16 cellular contexts compared by ENCODE assay signal in the genomic region with DNA sequence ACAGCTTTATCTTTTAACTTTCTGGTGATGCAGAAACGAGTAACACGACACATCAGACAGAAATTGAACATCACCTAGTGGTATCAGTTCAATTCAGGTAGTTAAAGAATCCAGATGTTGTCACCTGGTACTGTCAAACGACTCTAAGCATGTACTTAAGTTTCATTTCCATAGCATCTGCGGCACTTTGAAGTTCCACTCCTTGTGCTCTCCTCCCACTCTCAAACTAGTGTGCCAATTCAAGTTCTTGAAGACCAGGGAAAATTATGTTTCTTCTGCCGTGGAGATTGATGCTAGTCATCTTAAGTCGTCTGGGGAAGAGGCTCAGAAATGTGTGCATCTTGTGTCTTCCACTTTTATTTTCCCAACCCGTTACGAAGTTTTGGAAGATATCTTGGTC. TPM values are rescaled to one million over a fixed set of nuclear protein-coding genes. Genes with fewer than 3 reads are reported as not detected.
DNase-seq lines count a peak whose midpoint lies in the region; ATAC-seq and TF ChIP-seq lines count a peak whose summit lies in the region.
"Had no signal": no experiment of that assay in that cellular context is flagged by ENCODE, and none has a peak within 500 bp of the region (broad histone marks: within the 10 kb centered on the region; RNA-seq: fewer than 3 reads in every experiment).

No MANE protein-coding gene starts in this region.

- no peaks in the 10 kb centered on the region for H4K20me1 ChIP-seq in smooth muscle cell (ENCODE audit: low read depth)

- H3K4me3 ChIP-seq in HUES48 (ENCODE audit: low read depth, low read length) (peak overlapping the region; percentile 82), breast epithelium (peak overlapping the region in 2 of 3 donors; percentile 54 to 60), iPS-11a (ENCODE audit: low read depth, low read length) (peak overlapping the region; percentile 67), smooth muscle cell (peak overlapping the region; percentile 73), lower lobe of right lung (no peak overlapping the region), tibial nerve (peak overlapping the region in 1 of 4 donors; percentile 36)
- H3K4me3 ChIP-seq: colonic mucosa had no signal

- peaks cover 42% of the 10 kb centered on the region for H3K79me2 ChIP-seq in smooth muscle cell (ENCODE audit: low read depth)

- peak overlapping the region; percentile 87 for H2AFZ ChIP-seq in smooth muscle cell (ENCODE audit: low read depth)

- 39% methylated on average over 8 of the region's 8 CpGs for WGBS in smooth muscle cell (ENCODE audit: low lambda C conversion rate)
- 43 to 50% methylated on average over 8 of the region's 8 CpGs for WGBS in tibial nerve, 2 donors

- H3K27me3 ChIP-seq in HUES48 (ENCODE audit: control insufficient read depth, insufficient read depth, low read length) (peaks cover 21% of the 10 kb centered on the region), breast epithelium (peaks cover 0 to 64% of the 10 kb centered on the region in 2 donors), smooth muscle cell (ENCODE audit: low read depth) (no peaks in the 10 kb centered on the region), lower lobe of right lung (ENCODE audit: low read depth) (no peaks in the 10 kb centered on the region), tibial nerve (peaks cover 0 to 35% of the 10 kb centered on the region in 2 donors)

- no peaks in the 10 kb centered on the region for H3K36me3 ChIP-seq in HUES48 (ENCODE audit: control insufficient read depth, insufficient read depth, low read length)
- H3K36me3 ChIP-seq in breast epithelium: no peaks in the 10 kb centered on the region
- H3K36me3 ChIP-seq in smooth muscle cell (ENCODE audit: low read depth): no peaks in the 10 kb centered on the region
- H3K36me3 ChIP-seq in lower lobe of right lung: no peaks in the 10 kb centered on the region
- H3K36me3 ChIP-seq in tibial nerve: no peaks in the 10 kb centered on the region
- H3K36me3 ChIP-seq: colonic mucosa had no signal

- H3K4me1 ChIP-seq in HUES48 (ENCODE audit: control insufficient read depth, insufficient read depth, low read length): peaks cover 31% of the 10 kb centered on the region
- no peaks in the 10 kb centered on the region for H3K4me1 ChIP-seq in breast epithelium
- peaks cover 21% of the 10 kb centered on the region for H3K4me1 ChIP-seq in smooth muscle cell (ENCODE audit: low read depth)
- H3K4me1 ChIP-seq in lower lobe of right lung: no peaks in the 10 kb centered on the region
- H3K4me1 ChIP-seq in tibial nerve: no peaks in the 10 kb centered on the region
- H3K4me1 ChIP-seq: colonic mucosa had no signal

- H3K27ac ChIP-seq in HUES48 (ENCODE audit: low read depth, low read length): no peak overlapping the region
- no peak overlapping the region for H3K27ac ChIP-seq in breast epithelium
- no peak overlapping the region for H3K27ac ChIP-seq in smooth muscle cell (ENCODE audit: low read depth)
- H3K27ac ChIP-seq in lower lobe of right lung: no peak overlapping the region
- no peak overlapping the region for H3K27ac ChIP-seq in tibial nerve
- H3K27ac ChIP-seq: colonic mucosa, KMS-11 had no signal

- H3K9me3 ChIP-seq in HUES48 (ENCODE audit: control insufficient read depth, insufficient read depth, low read length) (no peaks in the 10 kb centered on the region), breast epithelium (no peaks in the 10 kb centered on the region), smooth muscle cell (replicated peaks; ENCODE audit: low read depth) (no peaks in the 10 kb centered on the region), lower lobe of right lung (no peaks in the 10 kb centered on the region), tibial nerve (no peaks in the 10 kb centered on the region)
- H3K9me3 ChIP-seq: colonic mucosa had no signal

- peak overlapping the region; percentile 85 for H3K4me2 ChIP-seq in smooth muscle cell
- H3K4me2 ChIP-seq: KMS-11 had no signal

- no peak for TF ChIP-seq CTCF in breast epithelium (IDR thresholded peaks at IDR 0.05)
- no peak for TF ChIP-seq CTCF in smooth muscle cell (IDR thresholded peaks at IDR 0.05; ENCODE audit: borderline replicate concordance, insufficient read depth, poor library complexity, severe bottlenecking)
- TF ChIP-seq CTCF in lower lobe of right lung (IDR thresholded peaks at IDR 0.05): no peak
- TF ChIP-seq CTCF in tibial nerve (IDR thresholded peaks at IDR 0.05): no peak

- no peak for TF ChIP-seq POLR2A in breast epithelium (IDR thresholded peaks at IDR 0.05)
- no peak for TF ChIP-seq POLR2A in tibial nerve (IDR thresholded peaks at IDR 0.05)

- ATAC-seq in HG03039 (IDR thresholded peaks at IDR 0.05; ENCODE audit: unreplicated experiment) (no peak), lower lobe of right lung (no peak)

- no peak for TF ChIP-seq EP300 in tibial nerve (IDR thresholded peaks at IDR 0.05)

- intact Hi-C loops in breast epithelium (cut with DNase I; ENCODE audit: low total_unique reads): no loop called here
- intact Hi-C loops in lower lobe of right lung (cut with DNase I): no loop called here

- H3F3A ChIP-seq in smooth muscle cell (ENCODE audit: low read depth): no peaks in the 10 kb centered on the region

- DNase-seq in breast epithelium (ENCODE audit: low spot score in 2 of 2) (no peak), smooth muscle cell (lab: John Stamatoyannopoulos, UW; ENCODE audit: unreplicated experiment) (no peak), lower lobe of right lung (no peak), NCI-H82 (lab: John Stamatoyannopoulos, UW) (no peak), tibial nerve (ENCODE audit: low spot score in 2 of 2) (no peak)
- DNase-seq: activated naive CD4-positive, alpha-beta T cell treated with anti-CD3 and anti-CD28 coated beads, Interleukin-2, amount 10 ng/mL, durations not matched to agents 7 days and 5 days; colonic mucosa; NCI-H1694 treated with DMSO at 0.1 percent for 48 hours; NCI-H774; SHP77; stimulated activated CD4-positive, alpha-beta T cell treated with anti-CD3 and anti-CD28 coated beads, Interleukin-2, amount 100 ng/mL, for 24 hours had no signal

- H3K9ac ChIP-seq in HUES48 (ENCODE audit: low read depth, low read length) (no peak overlapping the region), smooth muscle cell (ENCODE audit: low read depth) (peak overlapping the region; percentile 8)
- H3K9ac ChIP-seq: KMS-11 had no signal

RNA-seq across cellular contexts. Expression of gene COL4A6, which starts 0.9 kb away (rescaled TPM):
- total RNA-seq in breast epithelium: 10 to 100 TPM in 2 of 3 donors, 1 to 10 TPM in 1; 6.9 to 13.9 (median 10.7) TPM
- 15.1 and 15.4 TPM in 2 replicates for total RNA-seq in smooth muscle cell
- polyA plus RNA-seq in smooth muscle cell: 10.2 and 12.9 TPM in 2 replicates
- total RNA-seq in lower lobe of right lung: 1.8 TPM
- total RNA-seq in tibial nerve: 1 to 10 TPM in 1 of 4 donors, under 1 TPM in 3; under 0.01 to 1.4 (median 0.21) TPM
- polyA plus RNA-seq: CD14-positive monocyte had no signal

RNA-seq across cellular contexts. Expression of gene COL4A5, which starts 2.3 kb away (rescaled TPM):
- total RNA-seq in breast epithelium: 10 to 100 TPM; 13.6 to 88.1 (median 75.1) TPM
- 101 and 145 TPM in 2 replicates for total RNA-seq in smooth muscle cell
- polyA plus RNA-seq in smooth muscle cell: 37.2 and 42.3 TPM in 2 replicates
- total RNA-seq in lower lobe of right lung: 26.0 TPM
- total RNA-seq in tibial nerve: 10 to 100 TPM in 2 of 4 donors, 1 to 10 TPM in 2; 7.4 to 24.9 (median 15.7) TPM
- polyA plus RNA-seq: CD14-positive monocyte had no signal
